ENCODE assay signal across 17 cellular contexts in the genomic region with DNA sequence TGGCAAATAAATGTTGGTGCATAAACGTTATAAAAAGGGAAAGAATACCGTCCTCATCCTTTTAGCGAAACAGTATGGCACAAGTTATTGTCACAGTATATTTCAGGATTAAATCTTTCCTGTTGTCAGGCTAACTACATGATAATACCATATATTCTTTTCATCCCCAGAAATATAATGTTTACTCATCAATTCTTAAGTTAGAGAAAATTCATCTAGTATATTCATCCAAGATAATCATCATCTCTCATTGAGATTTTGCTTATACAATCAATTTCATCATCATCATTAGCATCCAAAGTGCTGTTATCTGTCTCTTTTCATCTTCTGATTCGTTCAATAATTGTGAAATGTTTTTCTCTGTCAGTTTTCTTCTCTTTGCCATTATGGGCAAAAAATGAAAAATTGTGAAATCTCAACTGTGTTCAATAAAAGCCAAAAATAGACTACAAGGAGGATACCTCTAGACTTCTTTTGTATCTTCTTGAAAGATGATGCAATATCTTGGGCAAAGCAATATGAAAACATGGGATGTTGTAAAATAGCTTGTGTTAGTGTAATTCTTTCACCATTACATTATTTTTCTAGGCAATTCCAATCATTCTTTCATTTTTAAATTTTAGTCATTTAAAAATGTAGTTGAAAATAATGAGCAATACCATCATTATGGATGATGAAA.
"Had no signal": no experiment of that assay in that cellular context is flagged by ENCODE, and none has a peak within 500 bp of the region (broad histone marks: within the 10 kb centered on the region; RNA-seq: fewer than 3 reads in every experiment).

No MANE protein-coding gene starts in this region.

- ATAC-seq: esophagus mucosa; gastrocnemius medialis; heart right ventricle; left lung; natural killer cell treated with Interleukin-12 subunit alpha and Interleukin-12 subunit beta and Interleukin-15 and Interleukin-18, amount 100 ng/mL, for 72 hours; right cardiac atrium; stimulated activated memory B cell treated with anti-CD40 and anti-IgM and Interleukin-4, amounts not matched to agents 10 μg/mL and 1 μg/mL and 100 μg/mL, for 72 hours had no signal

- H3K4me3 ChIP-seq: gastrocnemius medialis, heart right ventricle, left lung had no signal

- DNase-seq: activated CD4-positive, alpha-beta memory T cell treated with anti-CD3 and anti-CD28 coated beads, Interleukin-2, amount 10 ng/mL, durations not matched to agents 7 days and 5 days; activated CD4-positive, alpha-beta T cell treated with anti-CD3 and anti-CD28 coated beads for 1 hour; activated gamma-delta T cell; activated T-cell treated with anti-CD3 and anti-CD28 coated beads, Interleukin-2, amount 50 U/mL, for 48 hours; cerebellar nuclear complex; gastrocnemius medialis; heart right ventricle; islet precursor cell; left lung; mesenchymal stem cell; nucleus accumbens; right cardiac atrium; stimulated activated CD4-positive, alpha-beta T cell treated with anti-CD3 and anti-CD28 coated beads, Interleukin-1b, Interleukin-23, amount 100 ng/mL, for 48 hours; trophoblast cell had no signal
